Comparison of ENCODE assay signal across 31 cellular contexts in genomic region chr4:88264338-88264737, GRCh38. TPM values are rescaled to one million over a fixed set of nuclear protein-coding genes. Genes with fewer than 3 reads are reported as not detected.
DNase-seq lines count a peak whose midpoint lies in the region; ATAC-seq and FAIRE-seq lines count a peak whose summit lies in the region.
"Had no signal": no experiment of that assay in that cellular context is flagged by ENCODE, and none has a peak within 500 bp of the region (broad histone marks: within the 10 kb centered on the region; RNA-seq: fewer than 3 reads in every experiment).

No MANE protein-coding gene starts in this region.

- H3K36me3 ChIP-seq in small intestine (ENCODE audit: control insufficient read depth in 2 of 2, insufficient read depth in 2 of 2, low read length in 2 of 2) = peaks cover 3 to 5% of the 10 kb centered on the region in 2 donors
- H3K36me3 ChIP-seq: BE2C had no signal

- H3K27ac ChIP-seq in small intestine (ENCODE audit: low read depth in 1 of 2, low read length in 1 of 2) = no peak overlapping the region
- H3K27ac ChIP-seq: 22Rv1; A549; BLaER1; BLaER1 treated with 17β-estradiol and CSF1 and Interleukin-3, amounts not matched to agents 10 nM and 100 nM; C4-2B had no signal

- no peaks in the 10 kb centered on the region for H3K27me3 ChIP-seq in small intestine (ENCODE audit: control insufficient read depth in 2 of 2, insufficient read depth in 2 of 2, low read length in 2 of 2)
- H3K27me3 ChIP-seq: BE2C; BLaER1; BLaER1 treated with 17β-estradiol and CSF1 and Interleukin-3, amounts not matched to agents 10 nM and 100 nM had no signal

- no peaks in the 10 kb centered on the region for H3K9me3 ChIP-seq in small intestine (ENCODE audit: control insufficient read depth, low read depth)
- H3K9me3 ChIP-seq: A549, BE2C, BLaER1, Caco-2 had no signal

- DNase-seq in left colon (no peak), small intestine (peak; percentile 81), foreskin melanocyte (no peak)
- DNase-seq in activated naive CD4-positive, alpha-beta T cell treated with Interleukin-2 at 50 U/mL for 16 hours = no peak
- DNase-seq: 8988T; ACHN; AML-193; BE2C; C1 segment of cervical spinal cord; Caco-2; Calu3; CD4-positive, alpha-beta memory T cell; CD4-positive, alpha-beta T cell; CD4-positive, CD25-positive, alpha-beta regulatory T cell; CD8-positive, alpha-beta memory T cell; CD8-positive, alpha-beta T cell; COR-L47; DMS 273 treated with DMSO at 0.1 percent for 48 hours; DMS153; DMS53; DMS79; DMS79 treated with DMSO at 0.1 percent for 48 hours; DND-41; EL had no signal

- 15 to 69% (median 40%) methylated on average over 1 of the region's 1 CpG for WGBS in small intestine, 3 donors

- no peaks in the 10 kb centered on the region for H3K4me1 ChIP-seq in small intestine (ENCODE audit: control insufficient read depth in 2 of 2, insufficient read depth in 1 of 2, low read depth in 1 of 2, low read length in 1 of 2)
- H3K4me1 ChIP-seq: A549; BE2C; BLaER1; BLaER1 treated with 17β-estradiol and CSF1 and Interleukin-3, amounts not matched to agents 10 nM and 100 nM; Caco-2 had no signal

- H3K4me3 ChIP-seq in small intestine (ENCODE audit: low read depth in 1 of 2, low read length in 2 of 2) = no peak overlapping the region
- H3K4me3 ChIP-seq: A549; BLaER1; BLaER1 treated with 17β-estradiol and CSF1 and Interleukin-3, amounts not matched to agents 10 nM and 100 nM had no signal

- FAIRE-seq in small intestine (lab: Jason Lieb, UNC) = peak; percentile 85
- FAIRE-seq: A204.1, A549, D721Med had no signal

- peak; percentile 81 for ATAC-seq in left colon
- ATAC-seq: A549; CD8-positive, alpha-beta T cell had no signal

- intact Hi-C loops in left colon (cut with DNase I, micrococcal nuclease) = no loop called here

RNA-seq across cellular contexts. Expression of gene PPM1K, which starts 20.0 kb away (rescaled TPM):
- 1 to 10 TPM; 4.7 to 9.9 TPM for total RNA-seq in left colon
- 1 to 10 TPM; 1.6 to 5.5 (median 2.2) TPM for polyA plus RNA-seq in small intestine
